Comparison of ENCODE assay signal across 13 cellular contexts in genomic region chr11:74288161-74288560, GRCh38. TPM values are rescaled to one million over a fixed set of nuclear protein-coding genes. Genes with fewer than 3 reads are reported as not detected.
DNase-seq lines count a peak whose midpoint lies in the region; ATAC-seq and TF ChIP-seq lines count a peak whose summit lies in the region.
"Had no signal": no experiment of that assay in that cellular context is flagged by ENCODE, and none has a peak within 500 bp of the region (broad histone marks: within the 10 kb centered on the region; RNA-seq: fewer than 3 reads in every experiment).

No MANE protein-coding gene starts in this region.

- no peak for TF ChIP-seq CTCF in upper lobe of left lung (IDR thresholded peaks at IDR 0.05)

- peaks cover 0 to 10% (median 2%) of the 10 kb centered on the region in 4 donors for H3K4me1 ChIP-seq in upper lobe of left lung

- no peak for TF ChIP-seq POLR2A in upper lobe of left lung (IDR thresholded peaks at IDR 0.05)

- H3K27me3 Mint-ChIP-seq in activated naive CD8-positive, alpha-beta T cell treated with anti-CD3 and anti-CD28 coated beads, Interleukin-2, amount 50 U/mL, for 24 hours: peaks cover 6% of the 10 kb centered on the region
- peaks cover 11% of the 10 kb centered on the region for H3K27me3 Mint-ChIP-seq in activated naive CD8-positive, alpha-beta T cell treated with anti-CD3 and anti-CD28 coated beads for 36 hours

- H3K4me3 ChIP-seq in upper lobe of left lung: no peak overlapping the region

- DNase-seq in activated naive CD8-positive, alpha-beta T cell treated with anti-CD3 and anti-CD28 coated beads, Interleukin-2, amount 50 U/mL, for 24 hours: no peak
- no peak for DNase-seq in activated naive CD8-positive, alpha-beta T cell treated with anti-CD3 and anti-CD28 coated beads for 36 hours
- DNase-seq in SK-MEL-5 (ENCODE audit: low read depth, low spot score): peak; percentile 59
- DNase-seq in fibroblast of the conjunctiva (ENCODE audit: low read depth): peak; percentile 82
- no peak for DNase-seq in upper lobe of left lung
- DNase-seq: activated CD4-positive, alpha-beta T cell treated with anti-CD3 and anti-CD28 coated beads, Interleukin-2, amount 10 ng/mL, durations not matched to agents 24 days and 14 days; COR-L47; effector CD8-positive, alpha-beta T cell; naive B cell had no signal

- H3K9me3 ChIP-seq in upper lobe of left lung: no peaks in the 10 kb centered on the region

- no peaks in the 10 kb centered on the region for H3K36me3 Mint-ChIP-seq in activated naive CD8-positive, alpha-beta T cell treated with anti-CD3 and anti-CD28 coated beads, Interleukin-2, amount 50 U/mL, for 24 hours (ENCODE audit: low read depth)
- no peaks in the 10 kb centered on the region for H3K36me3 Mint-ChIP-seq in activated naive CD8-positive, alpha-beta T cell treated with anti-CD3 and anti-CD28 coated beads for 36 hours
- H3K36me3 Mint-ChIP-seq: naive B cell had no signal

- no peaks in the 10 kb centered on the region for H3K27me3 ChIP-seq in upper lobe of left lung

- no peaks in the 10 kb centered on the region for H3K9me3 Mint-ChIP-seq in activated naive CD8-positive, alpha-beta T cell treated with anti-CD3 and anti-CD28 coated beads, Interleukin-2, amount 50 U/mL, for 24 hours
- peaks cover 1% of the 10 kb centered on the region for H3K9me3 Mint-ChIP-seq in activated naive CD8-positive, alpha-beta T cell treated with anti-CD3 and anti-CD28 coated beads for 36 hours
- H3K9me3 Mint-ChIP-seq: activated CD4-positive, alpha-beta T cell treated with anti-CD3 and anti-CD28 coated beads, Interleukin-2, amount 10 ng/mL, durations not matched to agents 24 days and 14 days had no signal

- no peak overlapping the region for H3K27ac Mint-ChIP-seq in activated naive CD8-positive, alpha-beta T cell treated with anti-CD3 and anti-CD28 coated beads, Interleukin-2, amount 50 U/mL, for 24 hours
- no peak overlapping the region for H3K27ac Mint-ChIP-seq in activated naive CD8-positive, alpha-beta T cell treated with anti-CD3 and anti-CD28 coated beads for 36 hours
- H3K27ac Mint-ChIP-seq: activated CD4-positive, alpha-beta T cell treated with anti-CD3 and anti-CD28 coated beads, Interleukin-2, amount 10 ng/mL, durations not matched to agents 24 days and 14 days had no signal

- TF ChIP-seq EP300 in upper lobe of left lung (IDR thresholded peaks at IDR 0.05): no peak

- peak; percentile 63 for ATAC-seq in activated naive CD8-positive, alpha-beta T cell treated with anti-CD3 and anti-CD28 coated beads, Interleukin-2, amount 50 U/mL, for 24 hours
- ATAC-seq in upper lobe of left lung (ENCODE audit: low FRiP score in 2 of 2): peak; percentile 46 to 96
- ATAC-seq in GM18907 (IDR thresholded peaks at IDR 0.05; ENCODE audit: unreplicated experiment): no peak
- no peak for ATAC-seq in HG03342 (IDR thresholded peaks at IDR 0.05; ENCODE audit: unreplicated experiment)
- ATAC-seq in HG03108 (IDR thresholded peaks at IDR 0.05; ENCODE audit: unreplicated experiment): no peak

- in situ Hi-C loops in SK-MEL-5 (cut with HindIII; ENCODE audit: low pct_unique_long_range_greater_than_20kb, low sequenced_read_pairs): no loop called here

- H3K4me1 Mint-ChIP-seq in activated naive CD8-positive, alpha-beta T cell treated with anti-CD3 and anti-CD28 coated beads, Interleukin-2, amount 50 U/mL, for 24 hours: peaks cover 7% of the 10 kb centered on the region
- no peaks in the 10 kb centered on the region for H3K4me1 Mint-ChIP-seq in activated naive CD8-positive, alpha-beta T cell treated with anti-CD3 and anti-CD28 coated beads for 36 hours
- H3K4me1 Mint-ChIP-seq: activated CD4-positive, alpha-beta T cell treated with anti-CD3 and anti-CD28 coated beads, Interleukin-2, amount 10 ng/mL, durations not matched to agents 24 days and 14 days; naive B cell had no signal

- no peak overlapping the region for H3K4me3 Mint-ChIP-seq in activated naive CD8-positive, alpha-beta T cell treated with anti-CD3 and anti-CD28 coated beads, Interleukin-2, amount 50 U/mL, for 24 hours
- H3K4me3 Mint-ChIP-seq in activated naive CD8-positive, alpha-beta T cell treated with anti-CD3 and anti-CD28 coated beads for 36 hours: no peak overlapping the region
- H3K4me3 Mint-ChIP-seq: activated CD4-positive, alpha-beta T cell treated with anti-CD3 and anti-CD28 coated beads, Interleukin-2, amount 10 ng/mL, durations not matched to agents 24 days and 14 days had no signal

- WGBS in upper lobe of left lung, 2 donors: 36 to 40% methylated on average over 1 of the region's 1 CpG

- no peak overlapping the region for H3K27ac ChIP-seq in upper lobe of left lung
- H3K27ac ChIP-seq: HL-60 had no signal

- H3K36me3 ChIP-seq in upper lobe of left lung: no peaks in the 10 kb centered on the region

RNA-seq across cellular contexts. Expression of gene P4HA3, which starts 23.3 kb away (rescaled TPM):
- total RNA-seq in activated naive CD8-positive, alpha-beta T cell treated with anti-CD3 and anti-CD28 coated beads for 36 hours: not detected
- total RNA-seq in SK-MEL-5 (2014; rRNA removed; shearing (Covaris generic)): 2.2 and 2.6 TPM in 2 replicates
- 2.1 and 4.1 TPM in 2 replicates for polyA plus RNA-seq in SK-MEL-5 (2015; cell fraction: cytosol; rRNA removed)
- polyA plus RNA-seq in SK-MEL-5 (2015; cell fraction: nucleus; rRNA removed): 0.33 and 0.43 TPM in 2 replicates
- total RNA-seq in upper lobe of left lung: 1 to 10 TPM in 1 of 6 donors, under 1 TPM in 3, not detected in 2; 0.22 to 1.6 (median 0.64) TPM
- total RNA-seq: activated CD4-positive, alpha-beta T cell treated with anti-CD3 and anti-CD28 coated beads, Interleukin-2, amount 10 ng/mL, durations not matched to agents 24 days and 14 days had no signal

Comparison
In these comparisons a context has a peak if more than half of its experiments do, and no peak if none do; other contexts are left out.
1. ATAC-seq: peak in activated naive CD8-positive, alpha-beta T cell treated with anti-CD3 and anti-CD28 coated beads, Interleukin-2, amount 50 U/mL, for 24 hours (single experiment) and upper lobe of left lung (2 of 2); none in GM18907 (single experiment), HG03342 (single experiment) and HG03108 (single experiment).
2. DNase-seq: peak in SK-MEL-5 (single experiment) and fibroblast of the conjunctiva (single experiment); none in activated naive CD8-positive, alpha-beta T cell treated with anti-CD3 and anti-CD28 coated beads, Interleukin-2, amount 50 U/mL, for 24 hours (single experiment), activated naive CD8-positive, alpha-beta T cell treated with anti-CD3 and anti-CD28 coated beads for 36 hours (single experiment) and upper lobe of left lung (0 of 2).